16 cellular contexts compared by ENCODE assay signal in the genomic region with DNA sequence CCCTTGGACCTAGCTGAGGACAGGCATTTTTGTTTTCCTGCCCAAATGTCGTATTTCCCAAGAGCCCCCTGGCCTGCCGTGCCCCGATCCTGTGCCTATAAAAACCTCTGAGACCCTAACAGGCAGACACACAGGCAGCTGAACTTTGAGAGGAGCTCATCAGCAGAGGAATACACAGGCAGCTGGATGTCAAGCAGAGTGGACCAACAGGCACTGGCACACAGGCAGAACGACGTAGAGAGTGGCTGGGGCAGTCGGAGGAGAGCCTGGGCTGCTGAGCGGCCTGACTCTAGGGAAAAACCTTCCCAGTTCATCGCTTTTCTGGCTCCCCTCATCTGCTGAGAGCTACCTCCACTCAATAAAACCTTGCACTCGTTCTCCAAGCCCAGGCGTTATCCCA.
A peak's percentile ranks its signal among the peaks of the same experiment; 100 is the strongest.
DNase-seq lines count a peak whose midpoint lies in the region; ATAC-seq, FAIRE-seq and TF ChIP-seq lines count a peak whose summit lies in the region.
"Had no signal": no experiment of that assay in that cellular context is flagged by ENCODE, and none has a peak within 500 bp of the region (broad histone marks: within the 10 kb centered on the region; RNA-seq: fewer than 3 reads in every experiment).

No MANE protein-coding gene starts in this region.

- H3K4me1 Mint-ChIP-seq in WTC11 = peaks cover 12% of the 10 kb centered on the region
- no peaks in the 10 kb centered on the region for H3K4me1 Mint-ChIP-seq in stimulated activated memory B cell treated with anti-CD40 and anti-IgM and Interleukin-4, amounts not matched to agents 10 μg/mL and 1 μg/mL and 100 μg/mL, for 72 hours
- H3K4me1 Mint-ChIP-seq: CD14-positive monocyte; CD4-positive, alpha-beta memory T cell; IgD-negative memory B cell had no signal

- no peaks in the 10 kb centered on the region for H3K27me3 Mint-ChIP-seq in WTC11 (ENCODE audit: low read depth)
- H3K27me3 Mint-ChIP-seq in stimulated activated memory B cell treated with anti-CD40 and anti-IgM and Interleukin-4, amounts not matched to agents 10 μg/mL and 1 μg/mL and 100 μg/mL, for 72 hours = no peaks in the 10 kb centered on the region
- H3K27me3 Mint-ChIP-seq: CD4-positive, alpha-beta memory T cell; IgD-negative memory B cell had no signal

- H3K4me3 ChIP-seq in HepG2 (replicated peaks in 1 of 3; ENCODE audit: insufficient read depth in 1 of 3, low read depth in 2 of 3, low read length in 3 of 3) (no peak overlapping the region), right lobe of liver (no peak overlapping the region), mesendoderm (ENCODE audit: low read length) (no peak overlapping the region)
- H3K4me3 ChIP-seq: BLaER1 had no signal

- POLR2A ChIA-PET in HepG2 (lab: Yijun Ruan, JAX) (no interaction called here), WTC11 (lab: Charles Lee) (no interaction called here)

- no peak overlapping the region for H3K4ac ChIP-seq in mesendoderm (ENCODE audit: low read depth, low read length)

- in situ Hi-C loops in HepG2 (cut with HindIII; ENCODE audit: extremely low pct_ligation_motif_present, low pct_unique_long_range_greater_than_20kb) = no loop called here

- H3K36me3 ChIP-seq in HepG2 (replicated peaks in 1 of 2; ENCODE audit: control insufficient read depth in 1 of 2, insufficient read depth in 2 of 2, low read length in 2 of 2) = no peaks in the 10 kb centered on the region
- H3K36me3 ChIP-seq in right lobe of liver = no peaks in the 10 kb centered on the region
- no peaks in the 10 kb centered on the region for H3K36me3 ChIP-seq in mesendoderm (ENCODE audit: control insufficient read depth, insufficient read depth, low read length)
- H3K36me3 ChIP-seq: BLaER1 had no signal

- H2BK5ac ChIP-seq in mesendoderm (ENCODE audit: low read length) = peak overlapping the region; percentile 64

- FAIRE-seq in HepG2 (lab: Jason Lieb, UNC) = no peak

- H3K9ac ChIP-seq in HepG2 (ENCODE audit: insufficient read depth, low read depth, low read length) = no peak overlapping the region
- H3K9ac ChIP-seq in mesendoderm (ENCODE audit: low read length) = no peak overlapping the region
- H3K9ac ChIP-seq: BLaER1 had no signal

- H4K5ac ChIP-seq in mesendoderm (ENCODE audit: low read length) = no peak overlapping the region

- H3K4me1 ChIP-seq in HepG2 (ENCODE audit: insufficient read depth, low read length) (no peaks in the 10 kb centered on the region), right lobe of liver (no peaks in the 10 kb centered on the region), mesendoderm (ENCODE audit: control insufficient read depth, low read depth, low read length) (no peaks in the 10 kb centered on the region)
- H3K4me1 ChIP-seq: BLaER1 had no signal

- no peaks in the 10 kb centered on the region for H3K36me3 Mint-ChIP-seq in WTC11
- H3K36me3 Mint-ChIP-seq in stimulated activated memory B cell treated with anti-CD40 and anti-IgM and Interleukin-4, amounts not matched to agents 10 μg/mL and 1 μg/mL and 100 μg/mL, for 72 hours = no peaks in the 10 kb centered on the region
- H3K36me3 Mint-ChIP-seq: CD14-positive monocyte; CD4-positive, alpha-beta memory T cell; IgD-negative memory B cell had no signal

- H3K27ac Mint-ChIP-seq in WTC11 = no peak overlapping the region
- no peak overlapping the region for H3K27ac Mint-ChIP-seq in stimulated activated memory B cell treated with anti-CD40 and anti-IgM and Interleukin-4, amounts not matched to agents 10 μg/mL and 1 μg/mL and 100 μg/mL, for 72 hours
- H3K27ac Mint-ChIP-seq: CD14-positive monocyte; CD4-positive, alpha-beta memory T cell had no signal

- no peak for TF ChIP-seq POLR2A in HepG2 (IDR thresholded peaks at IDR 0.05; ENCODE audit: insufficient read depth in 1 of 2, low read depth in 2 of 2, low read length in 2 of 2)
- TF ChIP-seq POLR2A in right lobe of liver (IDR thresholded peaks at IDR 0.05) = no peak

- H3K9me3 Mint-ChIP-seq in WTC11 = peaks cover under 1% of the 10 kb centered on the region; the same call in 1 of the 2 replicates
- H3K9me3 Mint-ChIP-seq in stimulated activated memory B cell treated with anti-CD40 and anti-IgM and Interleukin-4, amounts not matched to agents 10 μg/mL and 1 μg/mL and 100 μg/mL, for 72 hours = no peaks in the 10 kb centered on the region
- H3K9me3 Mint-ChIP-seq: IgD-negative memory B cell had no signal

- peak; percentile 82 for ATAC-seq in HepG2
- no peak for ATAC-seq in right lobe of liver
- peak; percentile 19; the same call in 1 of the 2 replicates for ATAC-seq in WTC11
- no peak for ATAC-seq in stimulated activated memory B cell treated with anti-CD40 and anti-IgM and Interleukin-4, amounts not matched to agents 10 μg/mL and 1 μg/mL and 100 μg/mL, for 72 hours

- H4K8ac ChIP-seq in mesendoderm (ENCODE audit: low read depth, low read length) = no peak overlapping the region

- CTCF ChIA-PET in HepG2 (lab: Yijun Ruan, JAX; ENCODE audit: low intra/inter-chr PET ratio, low total read pairs) (no interaction called here), WTC11 (lab: Charles Lee) (interaction anchor here (0.9 kb wide), 2 partner anchors 16 to 228 kb away, joined by 3 to 4 read pairs; no protein-coding TSS in a partner anchor)

- no peak overlapping the region for H3K23ac ChIP-seq in mesendoderm (ENCODE audit: low read length)

- H3K18ac ChIP-seq in mesendoderm (ENCODE audit: low read length) = no peak overlapping the region

- H2AFZ ChIP-seq in HepG2 (ENCODE audit: low read length) = no peak overlapping the region

- no peak for TF ChIP-seq RAD21 in HepG2 (CRISPR knock-in tag; IDR thresholded peaks at IDR 0.05)

- no peaks in the 10 kb centered on the region for H3K79me2 ChIP-seq in HepG2 (ENCODE audit: insufficient read depth, low read length)
- no peaks in the 10 kb centered on the region for H3K79me2 ChIP-seq in mesendoderm (ENCODE audit: control insufficient read depth, insufficient read depth, low read length)

- H2BK15ac ChIP-seq in mesendoderm (replicated peaks; ENCODE audit: low read depth) = no peak overlapping the region

- no peak overlapping the region for H2AK5ac ChIP-seq in mesendoderm (ENCODE audit: low read length)

- no peak overlapping the region for H3K27ac ChIP-seq in HepG2 (ENCODE audit: extremely low read length, insufficient read depth, low read length)
- H3K27ac ChIP-seq in right lobe of liver = no peak overlapping the region
- H3K27ac ChIP-seq in mesendoderm (ENCODE audit: low read depth, low read length) = no peak overlapping the region
- H3K27ac ChIP-seq: BLaER1 had no signal

- no peaks in the 10 kb centered on the region for H3K79me1 ChIP-seq in mesendoderm (ENCODE audit: low read length)

- H4K20me1 ChIP-seq in HepG2 (ENCODE audit: insufficient read depth, low read length) = no peaks in the 10 kb centered on the region
- H4K20me1 ChIP-seq: BLaER1 had no signal

- H3K56ac ChIP-seq in mesendoderm (ENCODE audit: low read length) = peak overlapping the region; percentile 51

- no peaks in the 10 kb centered on the region for H3K9me3 ChIP-seq in HepG2 (ENCODE audit: low read length)
- H3K9me3 ChIP-seq in right lobe of liver = no peaks in the 10 kb centered on the region
- H3K9me3 ChIP-seq: BLaER1 had no signal

- TF ChIP-seq CTCF in HepG2 (CRISPR knock-in tag; IDR thresholded peaks at IDR 0.05) (no peak), right lobe of liver (IDR thresholded peaks at IDR 0.05) (no peak), WTC11 (IDR thresholded peaks at IDR 0.05) (no peak)

- intact Hi-C loops in HepG2 (cut with micrococcal nuclease; ENCODE audit: unreplicated experiment) = no loop called here
- intact Hi-C loops in right lobe of liver (cut with DNase I) = no loop called here

- DNase-seq in HepG2 (ENCODE audit: low spot score) (no peak), right lobe of liver (no peak), WTC11 (ENCODE audit: low spot score) (no peak), mesendoderm (no peak), NCI-H1092 (lab: John Stamatoyannopoulos, UW) (no peak), NCI-H2081 treated with DMSO at 0.1 percent for 48 hours (lab: John Stamatoyannopoulos, UW) (no peak)
- DNase-seq: 8988T; CD4-positive, alpha-beta memory T cell; DMS153; DMS79; GF-D8; HCEC 1CT had no signal

- H2BK120ac ChIP-seq in mesendoderm (ENCODE audit: low read depth, low read length) = peak overlapping the region; percentile 98

- H3K4me2 ChIP-seq in HepG2 (ENCODE audit: low read depth, low read length) = peak overlapping the region; percentile 23; the same call in 1 of the 2 replicates
- H3K4me2 ChIP-seq in mesendoderm (ENCODE audit: low read length) = no peak overlapping the region
- H3K4me2 ChIP-seq: BLaER1 had no signal

- no peak overlapping the region for H3K4me3 Mint-ChIP-seq in WTC11
- H3K4me3 Mint-ChIP-seq in stimulated activated memory B cell treated with anti-CD40 and anti-IgM and Interleukin-4, amounts not matched to agents 10 μg/mL and 1 μg/mL and 100 μg/mL, for 72 hours = no peak overlapping the region
- H3K4me3 Mint-ChIP-seq: CD14-positive monocyte; CD4-positive, alpha-beta memory T cell; IgD-negative memory B cell had no signal

- TF ChIP-seq EP300 in HepG2 (IDR thresholded peaks at IDR 0.05; ENCODE audit: low read depth in 2 of 2, low read length in 2 of 2) = no peak
- TF ChIP-seq EP300 in HepG2 (CRISPR knock-in tag; IDR thresholded peaks at IDR 0.05; ENCODE audit: borderline replicate concordance) = no peak

- WGBS in HepG2 (ENCODE audit: low lambda C conversion rate) = 0% methylated on average over 6 of the region's 10 CpGs
- WGBS in right lobe of liver (ENCODE audit: insufficient coverage, low coverage, low lambda C conversion rate, missing lambda C conversion rate) = 61% methylated on average over 6 of the region's 10 CpGs
- WGBS in mesendoderm (ENCODE audit: extremely low coverage, insufficient coverage, low lambda C conversion rate) = no CpG with 5 or more reads among the region's 10 CpGs

- no TSS peak for BruUV-seq in HepG2 (replicated peaks; lab: Mats Ljungman, UMichigan)

- no peaks in the 10 kb centered on the region for H3K27me3 ChIP-seq in HepG2 (ENCODE audit: control insufficient read depth in 1 of 2, insufficient read depth in 2 of 2, low read length in 2 of 2)
- H3K27me3 ChIP-seq in right lobe of liver = no peaks in the 10 kb centered on the region
- H3K27me3 ChIP-seq in mesendoderm (ENCODE audit: insufficient read depth, low read length, poor library complexity) = no peaks in the 10 kb centered on the region
- H3K27me3 ChIP-seq: BLaER1 had no signal

TF ChIP-seq in WTC11, 78 proteins besides CTCF, POLR2A, EP300 and RAD21:
- TF ChIP-seq ZNF396 (CRISPR knock-in tag; IDR thresholded peaks at IDR 0.05; ENCODE audit: borderline replicate concordance) = no peak
- no peak for TF ChIP-seq CREB1 (CRISPR knock-in tag; IDR thresholded peaks at IDR 0.05)
- TF ChIP-seq ZNF423 (CRISPR knock-in tag; IDR thresholded peaks at IDR 0.05) = no peak

Comparison
In these comparisons a context has a peak if more than half of its experiments do, and no peak if none do; other contexts are left out.
1. ATAC-seq: peak in HepG2 (single experiment) and WTC11 (single experiment); none in right lobe of liver (0 of 4) and stimulated activated memory B cell treated with anti-CD40 and anti-IgM and Interleukin-4, amounts not matched to agents 10 μg/mL and 1 μg/mL and 100 μg/mL, for 72 hours (single experiment).